In the genomic region with DNA sequence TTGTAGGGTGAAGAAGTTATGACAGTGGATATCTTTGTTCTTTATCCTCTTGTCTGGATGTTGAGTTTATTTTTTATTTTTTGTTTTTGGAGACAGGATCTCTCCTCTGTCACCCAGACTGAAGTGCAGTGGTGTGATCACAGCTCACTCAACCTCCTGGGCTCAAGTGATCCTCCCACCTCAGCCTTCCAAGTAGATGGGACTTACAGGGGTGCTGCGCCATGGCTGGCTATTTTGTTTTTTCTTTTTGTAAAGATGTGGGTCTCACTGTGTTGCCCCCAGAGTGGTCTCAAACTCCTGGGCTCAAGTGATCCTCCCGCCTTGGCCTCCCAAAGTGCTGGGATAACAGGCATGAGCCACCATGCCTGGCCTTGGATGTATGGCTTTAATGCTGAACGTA, we compare ENCODE assay signal across 7 cellular contexts. TPM values are rescaled to one million over a fixed set of nuclear protein-coding genes. Genes with fewer than 3 reads are reported as not detected.
DNase-seq lines count a peak whose midpoint lies in the region; TF ChIP-seq lines count a peak whose summit lies in the region.
"Not testable (repeated sequence)": the region's sequence is repeated elsewhere in the genome, so short reads cannot be mapped to it uniquely, and the experiment has no call there.

No MANE protein-coding gene starts in this region.

- H3K27ac Mint-ChIP-seq in CD8-positive, alpha-beta memory T cell, result peak overlapping the region; percentile 91 to 99 (median 95)
- H3K27ac Mint-ChIP-seq in activated CD4-positive, alpha-beta T cell treated with anti-CD3 and anti-CD28 coated beads, Interleukin-2, amount 10 ng/mL, durations not matched to agents 24 days and 14 days, result peak overlapping the region; percentile 94
- peak overlapping the region; percentile 99 for H3K27ac Mint-ChIP-seq in activated naive CD4-positive, alpha-beta T cell treated with anti-CD3 and anti-CD28 coated beads, Interleukin-2, amount 50 U/mL, for 24 hours
- H3K27ac Mint-ChIP-seq in progenitor cell of endocrine pancreas, result not testable (repeated sequence)

- peaks cover 75% of the 10 kb centered on the region for H3K79me2 ChIP-seq in Loucy (ENCODE audit: insufficient read depth, low read length)

- H3K9me3 Mint-ChIP-seq in CD8-positive, alpha-beta memory T cell; activated CD4-positive, alpha-beta T cell treated with anti-CD3 and anti-CD28 coated beads, Interleukin-2, amount 10 ng/mL, durations not matched to agents 24 days and 14 days; activated naive CD4-positive, alpha-beta T cell treated with anti-CD3 and anti-CD28 coated beads, Interleukin-2, amount 50 U/mL, for 24 hours; progenitor cell of endocrine pancreas (ENCODE audit: low read depth): not testable (repeated sequence)

- 93% methylated on average over 3 of the region's 3 CpGs for WGBS in mesenchymal stem cell

- peak overlapping the region; percentile 99 for H3K4me2 ChIP-seq in Loucy (ENCODE audit: low read depth, low read length, poor library complexity, severe bottlenecking)
- not testable (repeated sequence) for H3K4me2 ChIP-seq in mesenchymal stem cell (ENCODE audit: low read length, poor library complexity, severe bottlenecking)

- H2AFZ ChIP-seq in Loucy (ENCODE audit: low read length); mesenchymal stem cell (ENCODE audit: low read depth, low read length): not testable (repeated sequence)

- peaks cover 69% of the 10 kb centered on the region for H4K20me1 ChIP-seq in Loucy (ENCODE audit: insufficient read depth, low read length, poor library complexity, severe bottlenecking)

- H3K79me1 ChIP-seq in mesenchymal stem cell (replicated peaks; ENCODE audit: low read length, poor library complexity, severe bottlenecking), result not testable (repeated sequence)

- H3K23ac ChIP-seq in mesenchymal stem cell (ENCODE audit: low read length in 2 of 2), result not testable (repeated sequence)

- H3K4me1 ChIP-seq in CD8-positive, alpha-beta memory T cell (ENCODE audit: insufficient read depth, low read length), result peaks cover 75% of the 10 kb centered on the region
- H3K4me1 ChIP-seq in Loucy (ENCODE audit: insufficient read depth, low read length, poor library complexity, severe bottlenecking) (peaks cover 67% of the 10 kb centered on the region), colonic mucosa (peaks cover 16% of the 10 kb centered on the region), mesenchymal stem cell (ENCODE audit: control insufficient read depth, insufficient read depth, low read depth, low read length) (peaks cover 16% of the 10 kb centered on the region)

- H3K4me3 ChIP-seq in CD8-positive, alpha-beta memory T cell (ENCODE audit: low read length); colonic mucosa: not testable (repeated sequence)
- peak overlapping the region; percentile 94 for H3K4me3 ChIP-seq in Loucy (ENCODE audit: low read length, poor library complexity, severe bottlenecking)
- peak overlapping the region in 1 of 2 experiments; percentile 97 for H3K4me3 ChIP-seq in mesenchymal stem cell (ENCODE audit: insufficient read depth in 1 of 2, low read depth in 1 of 2, low read length in 2 of 2)

- H3K27me3 ChIP-seq in CD8-positive, alpha-beta memory T cell (ENCODE audit: insufficient read depth, low read length, poor library complexity, severe bottlenecking); Loucy (ENCODE audit: insufficient read depth, low read length, poor library complexity, severe bottlenecking); colonic mucosa; mesenchymal stem cell (ENCODE audit: control insufficient read depth in 1 of 2, insufficient read depth in 1 of 2, low read length in 2 of 2): not testable (repeated sequence)

- H3K9me3 ChIP-seq in CD8-positive, alpha-beta memory T cell (ENCODE audit: low read length); Loucy (ENCODE audit: insufficient read depth, low read depth, low read length); colonic mucosa: not testable (repeated sequence)
- peaks cover 13% of the 10 kb centered on the region for H3K9me3 ChIP-seq in mesenchymal stem cell (ENCODE audit: control insufficient read depth, low read length)

- H2BK15ac ChIP-seq in mesenchymal stem cell (ENCODE audit: low read depth, poor library complexity, severe bottlenecking), result not testable (repeated sequence)

- POLR2A ChIA-PET in CD8-positive, alpha-beta memory T cell (lab: Charles Lee), result not testable (repeated sequence)

- H3K14ac ChIP-seq in mesenchymal stem cell (ENCODE audit: low read length in 2 of 2), result not testable (repeated sequence)

- not testable (repeated sequence) for H3F3A ChIP-seq in Loucy (ENCODE audit: low read depth)

- H3K36me3 ChIP-seq in CD8-positive, alpha-beta memory T cell (ENCODE audit: insufficient read depth, low read length); Loucy (ENCODE audit: insufficient read depth, low read length); colonic mucosa: not testable (repeated sequence)
- peaks cover 15 to 26% of the 10 kb centered on the region in 2 experiments for H3K36me3 ChIP-seq in mesenchymal stem cell (ENCODE audit: control insufficient read depth in 1 of 2, insufficient read depth in 2 of 2, low read depth in 1 of 2, low read length in 2 of 2)

- not testable (repeated sequence) for TF ChIP-seq CTCF in Loucy (conservative IDR thresholded peaks at IDR 0.05; ENCODE audit: low read length); colonic mucosa (IDR thresholded peaks at IDR 0.05); progenitor cell of endocrine pancreas (IDR thresholded peaks at IDR 0.05; ENCODE audit: unreplicated experiment)

- H3K4me3 Mint-ChIP-seq in CD8-positive, alpha-beta memory T cell, result peak overlapping the region; percentile 94 to 100 (median 97)
- peak overlapping the region; percentile 90 for H3K4me3 Mint-ChIP-seq in activated CD4-positive, alpha-beta T cell treated with anti-CD3 and anti-CD28 coated beads, Interleukin-2, amount 10 ng/mL, durations not matched to agents 24 days and 14 days
- H3K4me3 Mint-ChIP-seq in activated naive CD4-positive, alpha-beta T cell treated with anti-CD3 and anti-CD28 coated beads, Interleukin-2, amount 50 U/mL, for 24 hours, result peak overlapping the region; percentile 97
- peak overlapping the region; percentile 37 for H3K4me3 Mint-ChIP-seq in progenitor cell of endocrine pancreas (ENCODE audit: low read depth)

- peaks cover 0 to 62% (median 6%) of the 10 kb centered on the region in 3 donors for H3K36me3 Mint-ChIP-seq in CD8-positive, alpha-beta memory T cell
- H3K36me3 Mint-ChIP-seq in activated CD4-positive, alpha-beta T cell treated with anti-CD3 and anti-CD28 coated beads, Interleukin-2, amount 10 ng/mL, durations not matched to agents 24 days and 14 days (ENCODE audit: low read depth), result peaks cover 70% of the 10 kb centered on the region
- peaks cover 57% of the 10 kb centered on the region for H3K36me3 Mint-ChIP-seq in activated naive CD4-positive, alpha-beta T cell treated with anti-CD3 and anti-CD28 coated beads, Interleukin-2, amount 50 U/mL, for 24 hours
- H3K36me3 Mint-ChIP-seq in progenitor cell of endocrine pancreas (ENCODE audit: insufficient read depth), result not testable (repeated sequence)

- H3K9ac ChIP-seq in Loucy (ENCODE audit: low read depth, low read length, poor library complexity, severe bottlenecking) (peak overlapping the region; percentile 95), mesenchymal stem cell (ENCODE audit: low read length) (peak overlapping the region; percentile 99)
- H3K9ac ChIP-seq in colonic mucosa (ENCODE audit: low read depth in 2 of 2, low read length in 2 of 2), result not testable (repeated sequence)

- H3K4ac ChIP-seq in mesenchymal stem cell (ENCODE audit: low read depth in 1 of 2, low read length in 2 of 2), result not testable (repeated sequence)

- not testable (repeated sequence) for H3K18ac ChIP-seq in mesenchymal stem cell (ENCODE audit: low read depth in 1 of 2, low read length in 2 of 2)

- not testable (repeated sequence) for DNase-seq in CD8-positive, alpha-beta memory T cell; colonic mucosa; mesenchymal stem cell; progenitor cell of endocrine pancreas (ENCODE audit: low spot score, unreplicated experiment)
- DNase-seq in activated CD4-positive, alpha-beta T cell treated with anti-CD3 and anti-CD28 coated beads, Interleukin-2, amount 10 ng/mL, durations not matched to agents 24 days and 14 days, result peak; percentile 69

- H2BK120ac ChIP-seq in mesenchymal stem cell (ENCODE audit: low read depth, low read length), result not testable (repeated sequence)

- H2BK5ac ChIP-seq in mesenchymal stem cell (ENCODE audit: low read depth, low read length, poor library complexity, severe bottlenecking), result not testable (repeated sequence)

- H3K9me2 ChIP-seq in Loucy (replicated peaks; ENCODE audit: low read depth, low read length), result not testable (repeated sequence)

- CTCF ChIA-PET in CD8-positive, alpha-beta memory T cell (lab: Charles Lee), result not testable (repeated sequence)

- H3K27me3 Mint-ChIP-seq in CD8-positive, alpha-beta memory T cell; activated CD4-positive, alpha-beta T cell treated with anti-CD3 and anti-CD28 coated beads, Interleukin-2, amount 10 ng/mL, durations not matched to agents 24 days and 14 days; activated naive CD4-positive, alpha-beta T cell treated with anti-CD3 and anti-CD28 coated beads, Interleukin-2, amount 50 U/mL, for 24 hours; progenitor cell of endocrine pancreas: not testable (repeated sequence)

- H3K4me1 Mint-ChIP-seq in CD8-positive, alpha-beta memory T cell, result peaks cover 82 to 89% (median 86%) of the 10 kb centered on the region in 3 donors
- H3K4me1 Mint-ChIP-seq in activated CD4-positive, alpha-beta T cell treated with anti-CD3 and anti-CD28 coated beads, Interleukin-2, amount 10 ng/mL, durations not matched to agents 24 days and 14 days, result peaks cover 66% of the 10 kb centered on the region
- H3K4me1 Mint-ChIP-seq in activated naive CD4-positive, alpha-beta T cell treated with anti-CD3 and anti-CD28 coated beads, Interleukin-2, amount 50 U/mL, for 24 hours, result peaks cover 81% of the 10 kb centered on the region
- peaks cover 50% of the 10 kb centered on the region for H3K4me1 Mint-ChIP-seq in progenitor cell of endocrine pancreas (ENCODE audit: low read depth)

- H2AK5ac ChIP-seq in mesenchymal stem cell (ENCODE audit: low read length, severe bottlenecking), result not testable (repeated sequence)

- not testable (repeated sequence) for H3K27ac ChIP-seq in CD8-positive, alpha-beta memory T cell (ENCODE audit: low read depth, low read length); mesenchymal stem cell (ENCODE audit: low read length, poor library complexity, severe bottlenecking)
- peak overlapping the region; percentile 61 for H3K27ac ChIP-seq in colonic mucosa

- not testable (repeated sequence) for H2BK12ac ChIP-seq in mesenchymal stem cell (ENCODE audit: low read length in 2 of 2)

- not testable (repeated sequence) for H4K91ac ChIP-seq in mesenchymal stem cell (ENCODE audit: low read length)

- intact Hi-C loops in activated CD4-positive, alpha-beta T cell treated with anti-CD3 and anti-CD28 coated beads, Interleukin-2, amount 10 ng/mL, durations not matched to agents 24 days and 14 days (cut with micrococcal nuclease), result loop anchor here (10.0 kb wide), 2 partner anchors 521 to 1221 kb away; a partner anchor contains a TSS
- intact Hi-C loops in colonic mucosa (cut with DNase I), result not testable (repeated sequence)

- not testable (repeated sequence) for H4K8ac ChIP-seq in mesenchymal stem cell (ENCODE audit: low read length)

RNA-seq across cellular contexts. Expression of a gene that starts 2.5 kb away (rescaled TPM):
- 10 to 100 TPM; 89.0 to 89.7 TPM for total RNA-seq in CD8-positive, alpha-beta memory T cell
- polyA plus RNA-seq in CD8-positive, alpha-beta memory T cell, result 15.5 TPM
- 77.7 and 78.3 TPM in 2 replicates for total RNA-seq in activated CD4-positive, alpha-beta T cell treated with anti-CD3 and anti-CD28 coated beads, Interleukin-2, amount 10 ng/mL, durations not matched to agents 24 days and 14 days
- 10 to 100 TPM; 12.9 to 14.9 TPM for total RNA-seq in colonic mucosa
- polyA plus RNA-seq in mesenchymal stem cell (2013, experiment 1 of 2), result 5.0 TPM
- polyA plus RNA-seq in mesenchymal stem cell (2013, experiment 2 of 2), result 5.2 TPM
- 15.3 and 15.5 TPM in 2 replicates for total RNA-seq in progenitor cell of endocrine pancreas

Comparison
In these comparisons a context has a peak if more than half of its experiments do, and no peak if none do; other contexts are left out.
1. H3K4me3 Mint-ChIP-seq: peak in every context shown above with its lines; median percentile 97 in CD8-positive, alpha-beta memory T cell; 97 in activated naive CD4-positive, alpha-beta T cell treated with anti-CD3 and anti-CD28 coated beads, Interleukin-2, amount 50 U/mL, for 24 hours; 90 in activated CD4-positive, alpha-beta T cell treated with anti-CD3 and anti-CD28 coated beads, Interleukin-2, amount 10 ng/mL, durations not matched to agents 24 days and 14 days; 37 in progenitor cell of endocrine pancreas.